In the genomic region with DNA sequence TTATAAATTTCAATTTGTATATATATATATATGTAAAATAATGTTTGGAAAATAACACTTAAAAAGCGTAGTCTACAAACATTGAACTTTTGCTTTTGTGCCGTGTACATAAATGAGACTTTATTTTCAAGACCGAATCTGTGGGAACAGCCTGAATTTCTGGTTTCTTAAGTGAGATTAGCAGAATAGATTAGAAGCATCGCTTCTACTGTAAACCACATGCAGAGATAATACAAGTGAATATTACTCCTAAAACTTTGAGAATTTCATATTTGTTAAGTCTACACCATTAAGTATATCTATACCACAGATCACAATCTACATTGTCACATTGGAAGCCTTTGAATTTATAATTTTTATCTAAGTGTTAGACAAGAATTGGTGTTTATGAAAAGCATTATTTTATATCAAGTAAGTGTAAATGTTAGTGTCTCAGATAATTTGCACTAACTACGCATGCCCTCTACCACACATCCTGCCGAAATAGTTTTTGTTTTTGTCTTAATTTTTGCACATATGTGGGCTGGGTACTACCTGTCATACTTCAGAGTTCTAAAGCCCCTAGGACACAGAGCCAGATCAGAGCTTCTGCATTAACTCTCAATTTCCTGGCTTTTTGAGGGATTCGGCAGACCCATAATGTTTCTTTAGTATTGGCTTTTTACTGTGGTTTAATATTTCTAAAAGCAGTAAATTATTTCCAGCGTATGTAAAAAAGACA, we compare ENCODE assay signal across 24 cellular contexts. TPM values are rescaled to one million over a fixed set of nuclear protein-coding genes. Genes with fewer than 3 reads are reported as not detected.
DNase-seq lines count a peak whose midpoint lies in the region; ATAC-seq and TF ChIP-seq lines count a peak whose summit lies in the region.
"Had no signal": no experiment of that assay in that cellular context is flagged by ENCODE, and none has a peak within 500 bp of the region (broad histone marks: within the 10 kb centered on the region; RNA-seq: fewer than 3 reads in every experiment).

No MANE protein-coding gene starts in this region.

- H3K4me3 Mint-ChIP-seq in HFFc6: peak overlapping the region; percentile 84
- H3K4me3 Mint-ChIP-seq: CD4-positive, alpha-beta memory T cell had no signal

- no peaks in the 10 kb centered on the region for H3K36me3 Mint-ChIP-seq in HFFc6 (ENCODE audit: low read depth)
- H3K36me3 Mint-ChIP-seq: CD4-positive, alpha-beta memory T cell had no signal

- H3K27me3 ChIP-seq in DND-41 (ENCODE audit: insufficient read depth, low read length, poor library complexity) (no peaks in the 10 kb centered on the region), adipocyte (replicated peaks; ENCODE audit: control insufficient read depth, insufficient read depth, low read length) (no peaks in the 10 kb centered on the region), smooth muscle cell (ENCODE audit: low read depth) (no peaks in the 10 kb centered on the region), sigmoid colon (peaks cover 0 to 12% (median 0%) of the 10 kb centered on the region in 3 donors)
- H3K27me3 ChIP-seq: BLaER1 had no signal

- H3K9ac ChIP-seq in DND-41 (ENCODE audit: low read depth, low read length) (no peak overlapping the region), adipocyte (ENCODE audit: low read length) (peak overlapping the region; percentile 17), smooth muscle cell (ENCODE audit: low read depth) (no peak overlapping the region)
- H3K9ac ChIP-seq: BLaER1 had no signal

- H3K4me1 ChIP-seq in DND-41 (ENCODE audit: insufficient read depth, low read length) (no peaks in the 10 kb centered on the region), adipocyte (ENCODE audit: control insufficient read depth, insufficient read depth, low read length) (peaks cover 12% of the 10 kb centered on the region), smooth muscle cell (ENCODE audit: low read depth) (no peaks in the 10 kb centered on the region), sigmoid colon (no peaks in the 10 kb centered on the region)
- H3K4me1 ChIP-seq: A549, BLaER1, Caco-2 had no signal

- peak overlapping the region; percentile 14; the same call in 1 of the 2 replicates for H3K4me2 ChIP-seq in DND-41 (ENCODE audit: insufficient read depth, low read length)
- H3K4me2 ChIP-seq in smooth muscle cell: peak overlapping the region; percentile 55
- H3K4me2 ChIP-seq: A549, BLaER1 had no signal

- H3K9me3 Mint-ChIP-seq in HFFc6: no peaks in the 10 kb centered on the region

- H3K27ac Mint-ChIP-seq in HFFc6: peak overlapping the region; percentile 57
- H3K27ac Mint-ChIP-seq: CD4-positive, alpha-beta memory T cell had no signal

- H3K79me2 ChIP-seq in DND-41 (ENCODE audit: insufficient read depth, low read length): no peaks in the 10 kb centered on the region
- peaks cover 18% of the 10 kb centered on the region for H3K79me2 ChIP-seq in smooth muscle cell (ENCODE audit: low read depth)

- H2AFZ ChIP-seq in DND-41 (ENCODE audit: low read depth, low read length) (no peak overlapping the region), smooth muscle cell (ENCODE audit: low read depth) (no peak overlapping the region)

- H3K36me3 ChIP-seq in DND-41 (ENCODE audit: insufficient read depth, low read length) (no peaks in the 10 kb centered on the region), adipocyte (ENCODE audit: control insufficient read depth, insufficient read depth, low read length, severe bottlenecking) (no peaks in the 10 kb centered on the region), smooth muscle cell (ENCODE audit: low read depth) (no peaks in the 10 kb centered on the region), sigmoid colon (no peaks in the 10 kb centered on the region)
- H3K36me3 ChIP-seq: BLaER1 had no signal

- no peak overlapping the region for H3K4me3 ChIP-seq in DND-41 (ENCODE audit: low read depth in 1 of 2, low read length in 2 of 2)
- H3K4me3 ChIP-seq in adipocyte (ENCODE audit: low read length): peak overlapping the region; percentile 26
- no peak overlapping the region for H3K4me3 ChIP-seq in smooth muscle cell
- no peak overlapping the region for H3K4me3 ChIP-seq in sigmoid colon
- H3K4me3 ChIP-seq: A549, BLaER1 had no signal

- intact Hi-C loops in sigmoid colon (cut with DNase I): no loop called here

- ATAC-seq in DND-41 (ENCODE audit: insufficient read depth, low read depth): peak; percentile 87
- no peak for ATAC-seq in GM19395 (IDR thresholded peaks at IDR 0.05; ENCODE audit: unreplicated experiment)
- no peak for ATAC-seq in esophagus mucosa
- ATAC-seq: A549 had no signal

- peaks cover 81% of the 10 kb centered on the region for H3K4me1 Mint-ChIP-seq in HFFc6 (ENCODE audit: low read depth)
- H3K4me1 Mint-ChIP-seq: CD4-positive, alpha-beta memory T cell had no signal

- H3K27ac ChIP-seq in DND-41 (ENCODE audit: low read length): no peak overlapping the region
- H3K27ac ChIP-seq in smooth muscle cell (ENCODE audit: low read depth): no peak overlapping the region
- H3K27ac ChIP-seq in sigmoid colon: no peak overlapping the region
- H3K27ac ChIP-seq: A549, BLaER1 had no signal

- WGBS in smooth muscle cell (ENCODE audit: low lambda C conversion rate): 51% methylated on average over 8 of the region's 8 CpGs
- 76 to 87% methylated on average over 8 of the region's 8 CpGs for WGBS in sigmoid colon, 2 donors

- no peak for TF ChIP-seq EP300 in sigmoid colon (IDR thresholded peaks at IDR 0.05)

- DNase-seq in DND-41: no peak
- no peak for DNase-seq in HFFc6
- DNase-seq in adipocyte (ENCODE audit: low read depth): no peak
- no peak for DNase-seq in smooth muscle cell (lab: John Stamatoyannopoulos, UW; ENCODE audit: unreplicated experiment)
- DNase-seq in sigmoid colon: no peak
- no peak for DNase-seq in SW 1271 (lab: John Stamatoyannopoulos, UW)
- DNase-seq: Caco-2; CD4-positive, alpha-beta memory T cell; DMS 273 treated with DMSO at 0.1 percent for 48 hours; DMS79 treated with DMSO at 0.1 percent for 48 hours; KBM-7; NCI-H1092; NCI-H1436; NCI-H1930; NCI-H748 treated with DMSO at 0.1 percent for 48 hours; NK-92 treated with Interleukin-12 subunit alpha and Interleukin-12 subunit beta, amount 100 ng/mL, for 24 hours; SIG-M5 had no signal

- no peak for TF ChIP-seq CTCF in DND-41 (IDR thresholded peaks at IDR 0.05; ENCODE audit: borderline replicate concordance, extremely low read depth, low read length, poor library complexity, severe bottlenecking)
- TF ChIP-seq CTCF in HFFc6 (IDR thresholded peaks at IDR 0.05): no peak
- TF ChIP-seq CTCF in smooth muscle cell (IDR thresholded peaks at IDR 0.05; ENCODE audit: borderline replicate concordance, insufficient read depth, poor library complexity, severe bottlenecking): no peak
- TF ChIP-seq CTCF in sigmoid colon (IDR thresholded peaks at IDR 0.05): no peak

- H4K20me1 ChIP-seq in DND-41 (ENCODE audit: insufficient read depth, low read length): no peaks in the 10 kb centered on the region
- no peaks in the 10 kb centered on the region for H4K20me1 ChIP-seq in smooth muscle cell (ENCODE audit: low read depth)
- H4K20me1 ChIP-seq: BLaER1 had no signal

- no peaks in the 10 kb centered on the region for H3K9me3 ChIP-seq in DND-41 (ENCODE audit: insufficient read depth, low read length, severe bottlenecking)
- H3K9me3 ChIP-seq in adipocyte (ENCODE audit: control insufficient read depth, low read length): no peaks in the 10 kb centered on the region
- H3K9me3 ChIP-seq in smooth muscle cell (replicated peaks; ENCODE audit: low read depth): no peaks in the 10 kb centered on the region
- H3K9me3 ChIP-seq in sigmoid colon: no peaks in the 10 kb centered on the region
- H3K9me3 ChIP-seq: A549, BLaER1, Caco-2 had no signal

- no peaks in the 10 kb centered on the region for H3K27me3 Mint-ChIP-seq in HFFc6 (ENCODE audit: insufficient read depth)

- H3F3A ChIP-seq in smooth muscle cell (ENCODE audit: low read depth): no peaks in the 10 kb centered on the region

- TF ChIP-seq POLR2A in sigmoid colon (IDR thresholded peaks at IDR 0.05): no peak

RNA-seq across cellular contexts. Expression of a gene that starts 20.1 kb away (rescaled TPM):
- total RNA-seq in HFFc6 (2021; fragmentation: NEBNext Ultra II Directional; extraction: Animal tissue kit (Norgen Biotek cat#: 25700)): 10 to 100 TPM; 37.7 to 47.8 (median 46.9) TPM
- 33.2 and 51.3 TPM in 2 replicates for total RNA-seq in smooth muscle cell
- polyA plus RNA-seq in smooth muscle cell: 45.6 and 58.0 TPM in 2 replicates
- total RNA-seq in sigmoid colon: 10 to 100 TPM in 1 of 4 donors, 1 to 10 TPM in 3; 1.8 to 17.8 (median 4.2) TPM
- 1 to 10 TPM in 2 of 3 donors, not detected in 1; 1.0 to 1.8 TPM for polyA plus RNA-seq in sigmoid colon
- total RNA-seq in esophagus mucosa: 0.64 TPM
- total RNA-seq: Caco-2; CD4-positive, alpha-beta memory T cell; NCI-H460 had no signal
- polyA plus RNA-seq: CD4-positive, alpha-beta memory T cell had no signal

RNA-seq across cellular contexts. Expression of a gene that starts 47.9 kb away (rescaled TPM):
- total RNA-seq in HFFc6 (2021; fragmentation: NEBNext Ultra II Directional; extraction: Animal tissue kit (Norgen Biotek cat#: 25700)): not detected
- total RNA-seq in smooth muscle cell: not detected in 2 replicates
- not detected in 2 replicates for polyA plus RNA-seq in smooth muscle cell
- not detected for total RNA-seq in sigmoid colon
- polyA plus RNA-seq in sigmoid colon: not detected
- total RNA-seq in esophagus mucosa: not detected
- total RNA-seq: Caco-2; CD4-positive, alpha-beta memory T cell; H1; HT1080; NCI-H460 had no signal
- polyA plus RNA-seq: A549; CD4-positive, alpha-beta memory T cell; H1 had no signal
